Comparison of ENCODE assay signal across 16 cellular contexts in genomic region chr2:168718622-168719021, GRCh38.
DNase-seq lines count a peak whose midpoint lies in the region; ATAC-seq, FAIRE-seq and TF ChIP-seq lines count a peak whose summit lies in the region.
"Had no signal": no experiment of that assay in that cellular context is flagged by ENCODE, and none has a peak within 500 bp of the region (broad histone marks: within the 10 kb centered on the region; RNA-seq: fewer than 3 reads in every experiment).

No MANE protein-coding gene starts in this region.

- H3F3A ChIP-seq in smooth muscle cell (ENCODE audit: low read depth): no peaks in the 10 kb centered on the region

- CTCF ChIA-PET in RWPE1 (lab: Yijun Ruan, JAX): interaction anchor here (0.6 kb wide), 2 partner anchors 96 to 312 kb away, joined by 3 to 4 read pairs; no protein-coding TSS in a partner anchor

- H3K9me3 ChIP-seq in smooth muscle cell (replicated peaks; ENCODE audit: low read depth): no peaks in the 10 kb centered on the region
- H3K9me3 ChIP-seq in small intestine (ENCODE audit: control insufficient read depth, low read depth): no peaks in the 10 kb centered on the region
- H3K9me3 ChIP-seq: HAP-1 had no signal

- no peak overlapping the region for H3K4me3 ChIP-seq in smooth muscle cell
- H3K4me3 ChIP-seq in small intestine (ENCODE audit: low read depth in 1 of 2, low read length in 2 of 2): no peak overlapping the region
- H3K4me3 ChIP-seq: BLaER1 treated with 17β-estradiol and CSF1 and Interleukin-3, amounts not matched to agents 10 nM and 100 nM; GM12878; HAP-1 had no signal

- H3K4me1 ChIP-seq in smooth muscle cell (ENCODE audit: low read depth) (no peaks in the 10 kb centered on the region), small intestine (ENCODE audit: control insufficient read depth in 2 of 2, insufficient read depth in 1 of 2, low read depth in 1 of 2, low read length in 1 of 2) (no peaks in the 10 kb centered on the region)

- H3K36me3 Mint-ChIP-seq in activated T-cell treated with anti-CD3 and anti-CD28 coated beads, Interleukin-2, amount 50 U/mL, for 72 hours (ENCODE audit: insufficient read depth in 2 of 2): peaks cover 4 to 5% of the 10 kb centered on the region in 2 donors
- peaks cover 30% of the 10 kb centered on the region for H3K36me3 Mint-ChIP-seq in activated T-cell treated with anti-CD3 and anti-CD28 coated beads, Interleukin-2, amount 50 U/mL, for 4 hours (ENCODE audit: insufficient read depth)

- DNase-seq in activated T-cell treated with anti-CD3 and anti-CD28 coated beads, Interleukin-2, amount 50 U/mL, for 72 hours: no peak
- no peak for DNase-seq in activated T-cell treated with anti-CD3 and anti-CD28 coated beads, Interleukin-2, amount 50 U/mL, for 4 hours
- DNase-seq in RWPE1 (ENCODE audit: low spot score) (peak; percentile 66), smooth muscle cell (lab: John Stamatoyannopoulos, UW; ENCODE audit: unreplicated experiment) (no peak), small intestine (no peak)
- DNase-seq: 8988T; CD4-positive, CD25-positive, alpha-beta regulatory T cell; DMS79 had no signal

- FAIRE-seq in small intestine (lab: Jason Lieb, UNC): no peak
- FAIRE-seq: GM12878, H1, HepG2 had no signal

- H3K4me1 Mint-ChIP-seq in activated T-cell treated with anti-CD3 and anti-CD28 coated beads, Interleukin-2, amount 50 U/mL, for 72 hours (ENCODE audit: low read depth): peaks cover 32% of the 10 kb centered on the region
- H3K4me1 Mint-ChIP-seq in activated T-cell treated with anti-CD3 and anti-CD28 coated beads, Interleukin-2, amount 50 U/mL, for 4 hours (ENCODE audit: low read depth): peaks cover 22% of the 10 kb centered on the region

- H3K27me3 ChIP-seq in smooth muscle cell (ENCODE audit: low read depth): no peaks in the 10 kb centered on the region
- H3K27me3 ChIP-seq in small intestine (ENCODE audit: control insufficient read depth in 2 of 2, insufficient read depth in 2 of 2, low read length in 2 of 2): no peaks in the 10 kb centered on the region
- H3K27me3 ChIP-seq: BLaER1 treated with 17β-estradiol and CSF1 and Interleukin-3, amounts not matched to agents 10 nM and 100 nM had no signal

- WGBS in smooth muscle cell (ENCODE audit: low lambda C conversion rate): 81% methylated on average over 2 of the region's 2 CpGs
- 67 to 75% (median 72%) methylated on average over 2 of the region's 2 CpGs for WGBS in small intestine, 3 donors

- no peaks in the 10 kb centered on the region for H3K9me3 Mint-ChIP-seq in activated T-cell treated with anti-CD3 and anti-CD28 coated beads, Interleukin-2, amount 50 U/mL, for 72 hours
- H3K9me3 Mint-ChIP-seq in activated T-cell treated with anti-CD3 and anti-CD28 coated beads, Interleukin-2, amount 50 U/mL, for 4 hours: no peaks in the 10 kb centered on the region
- H3K9me3 Mint-ChIP-seq: CD4-positive, CD25-positive, alpha-beta regulatory T cell had no signal

- no peak overlapping the region for H3K4me3 Mint-ChIP-seq in activated T-cell treated with anti-CD3 and anti-CD28 coated beads, Interleukin-2, amount 50 U/mL, for 72 hours
- no peak overlapping the region for H3K4me3 Mint-ChIP-seq in activated T-cell treated with anti-CD3 and anti-CD28 coated beads, Interleukin-2, amount 50 U/mL, for 4 hours
- H3K4me3 Mint-ChIP-seq: CD4-positive, CD25-positive, alpha-beta regulatory T cell had no signal

- ATAC-seq in activated T-cell treated with anti-CD3 and anti-CD28 coated beads, Interleukin-2, amount 50 U/mL, for 72 hours (replicated peaks in 1 of 2): no peak
- ATAC-seq in activated T-cell treated with anti-CD3 and anti-CD28 coated beads, Interleukin-2, amount 50 U/mL, for 4 hours: no peak
- ATAC-seq in esophagus mucosa: peak; percentile 95
- ATAC-seq in HG02642 (IDR thresholded peaks at IDR 0.05; ENCODE audit: poor library complexity, unreplicated experiment): no peak
- ATAC-seq in HG02798 (IDR thresholded peaks at IDR 0.05; ENCODE audit: poor library complexity, unreplicated experiment): no peak
- ATAC-seq: GM12878, HepG2 had no signal

- no peak for TF ChIP-seq CTCF in RWPE1 (conservative IDR thresholded peaks at IDR 0.05; ENCODE audit: low read depth)
- no peak for TF ChIP-seq CTCF in smooth muscle cell (IDR thresholded peaks at IDR 0.05; ENCODE audit: borderline replicate concordance, insufficient read depth, poor library complexity, severe bottlenecking)

- no peaks in the 10 kb centered on the region for H3K79me2 ChIP-seq in smooth muscle cell (ENCODE audit: low read depth)

- H3K27ac Mint-ChIP-seq in activated T-cell treated with anti-CD3 and anti-CD28 coated beads, Interleukin-2, amount 50 U/mL, for 72 hours: peak overlapping the region; percentile 16
- H3K27ac Mint-ChIP-seq: CD4-positive, CD25-positive, alpha-beta regulatory T cell had no signal

- no peak overlapping the region for H2AFZ ChIP-seq in smooth muscle cell (ENCODE audit: low read depth)

- no peaks in the 10 kb centered on the region for H4K20me1 ChIP-seq in smooth muscle cell (ENCODE audit: low read depth)
- H4K20me1 ChIP-seq: BLaER1 treated with 17β-estradiol and CSF1 and Interleukin-3, amounts not matched to agents 10 nM and 100 nM had no signal

- no peak overlapping the region for H3K9ac ChIP-seq in smooth muscle cell (ENCODE audit: low read depth)
- H3K9ac ChIP-seq: BLaER1 treated with 17β-estradiol and CSF1 and Interleukin-3, amounts not matched to agents 10 nM and 100 nM had no signal

- H3K27ac ChIP-seq in RWPE1: no peak overlapping the region
- peak overlapping the region; percentile 14 for H3K27ac ChIP-seq in smooth muscle cell (ENCODE audit: low read depth)
- no peak overlapping the region for H3K27ac ChIP-seq in small intestine (ENCODE audit: low read depth in 1 of 2, low read length in 1 of 2)

- POLR2A ChIA-PET in RWPE1 (lab: Yijun Ruan, JAX; ENCODE audit: low non-redundant PET): no interaction called here

- no peaks in the 10 kb centered on the region for H3K27me3 Mint-ChIP-seq in activated T-cell treated with anti-CD3 and anti-CD28 coated beads, Interleukin-2, amount 50 U/mL, for 72 hours (ENCODE audit: low read depth)
- H3K27me3 Mint-ChIP-seq in activated T-cell treated with anti-CD3 and anti-CD28 coated beads, Interleukin-2, amount 50 U/mL, for 4 hours (ENCODE audit: low read depth): no peaks in the 10 kb centered on the region
- H3K27me3 Mint-ChIP-seq: CD4-positive, CD25-positive, alpha-beta regulatory T cell had no signal

- H3K4me2 ChIP-seq in smooth muscle cell: no peak overlapping the region

- no peaks in the 10 kb centered on the region for H3K36me3 ChIP-seq in smooth muscle cell (ENCODE audit: low read depth)
- peaks cover 0 to 2% of the 10 kb centered on the region in 2 donors for H3K36me3 ChIP-seq in small intestine (ENCODE audit: control insufficient read depth in 2 of 2, insufficient read depth in 2 of 2, low read length in 2 of 2)
- H3K36me3 ChIP-seq: HAP-1 had no signal
